ENCODE assay signal across 18 cellular contexts in genomic region chr14:97381309-97381708, GRCh38.
A peak's percentile ranks its signal among the peaks of the same experiment; 100 is the strongest.
DNase-seq lines count a peak whose midpoint lies in the region; ATAC-seq, FAIRE-seq and TF ChIP-seq lines count a peak whose summit lies in the region.
"Had no signal": no experiment of that assay in that cellular context is flagged by ENCODE, and none has a peak within 500 bp of the region (broad histone marks: within the 10 kb centered on the region; RNA-seq: fewer than 3 reads in every experiment).

No MANE protein-coding gene starts in this region.

- H2BK15ac ChIP-seq in H1 (ENCODE audit: low read length) (no peak overlapping the region), mesendoderm (replicated peaks; ENCODE audit: low read depth) (no peak overlapping the region)

- H3K4me1 ChIP-seq in DND-41 (ENCODE audit: insufficient read depth, low read length) (no peaks in the 10 kb centered on the region), H1 (replicated peaks in 1 of 4; ENCODE audit: control insufficient read depth in 3 of 4, insufficient read depth in 4 of 4, low read length in 3 of 4) (peaks cover 5 to 23% (median 18%) of the 10 kb centered on the region in 4 experiments), mesendoderm (ENCODE audit: control insufficient read depth, low read depth, low read length) (peaks cover 5% of the 10 kb centered on the region)

- CTCF ChIA-PET in activated CD4-positive, alpha-beta memory T cell treated with anti-CD3 and anti-CD28 coated beads for 36 hours (lab: Charles Lee): interaction anchor here (1.2 kb wide), 1 partner anchor 641 kb away, joined by 3 read pairs; no protein-coding TSS in a partner anchor
- CTCF ChIA-PET in H1 (lab: Charles Lee; ENCODE audit: partially characterized antibody): interaction anchor here (0.7 kb wide), 1 partner anchor 162 kb away, joined by 3 read pairs; no protein-coding TSS in a partner anchor

- H2AK5ac ChIP-seq in H1 (ENCODE audit: low read depth, low read length) (no peak overlapping the region; the same call in 1 of the 2 replicates), mesendoderm (ENCODE audit: low read length) (no peak overlapping the region)

- H3K4me1 Mint-ChIP-seq in activated T-cell treated with anti-CD3 and anti-CD28 coated beads, Interleukin-2, amount 50 U/mL, for 24 hours (ENCODE audit: low read depth): peaks cover 56% of the 10 kb centered on the region
- peaks cover 54% of the 10 kb centered on the region for H3K4me1 Mint-ChIP-seq in activated CD4-positive, alpha-beta memory T cell treated with anti-CD3 and anti-CD28 coated beads for 36 hours (ENCODE audit: low read depth)

- H3K79me2 ChIP-seq in DND-41 (ENCODE audit: insufficient read depth, low read length) (no peaks in the 10 kb centered on the region), H1 (ENCODE audit: control insufficient read depth in 1 of 2, insufficient read depth in 2 of 2, low read length in 2 of 2) (no peaks in the 10 kb centered on the region), mesendoderm (ENCODE audit: control insufficient read depth, insufficient read depth, low read length) (no peaks in the 10 kb centered on the region)

- H3K14ac ChIP-seq in H1 (ENCODE audit: insufficient read length): no peak overlapping the region

- H3K56ac ChIP-seq in H1 (replicated peaks; ENCODE audit: insufficient read length, low read depth, low read length): no peak overlapping the region
- H3K56ac ChIP-seq in mesendoderm (ENCODE audit: low read length): no peak overlapping the region

- H3K4me3 ChIP-seq in DND-41 (ENCODE audit: low read depth in 1 of 2, low read length in 2 of 2) (no peak overlapping the region), H1 (ENCODE audit: extremely low read depth in 1 of 4, insufficient read depth in 2 of 4, low read depth in 3 of 4, low read length in 4 of 4) (no peak overlapping the region), mesendoderm (ENCODE audit: low read length) (no peak overlapping the region)

- H3K9me3 ChIP-seq in DND-41 (ENCODE audit: insufficient read depth, low read length, severe bottlenecking) (no peaks in the 10 kb centered on the region), H1 (ENCODE audit: insufficient read depth in 2 of 2, low read depth in 1 of 2, low read length in 1 of 2) (no peaks in the 10 kb centered on the region)

- H3K27me3 ChIP-seq in DND-41 (ENCODE audit: insufficient read depth, low read length, poor library complexity) (no peaks in the 10 kb centered on the region), H1 (replicated peaks in 1 of 4; ENCODE audit: control insufficient read depth in 3 of 4, extremely low read depth in 1 of 4, insufficient read depth in 3 of 4, low read length in 3 of 4) (no peaks in the 10 kb centered on the region; a peak in 1 of 7 replicates), mesendoderm (ENCODE audit: insufficient read depth, low read length, poor library complexity) (no peaks in the 10 kb centered on the region)

- H2BK12ac ChIP-seq in H1 (ENCODE audit: low read depth, low read length): 0 out of 2 replicates have a peak overlapping the region, but pooled peaks have one; percentile 61

- no peak overlapping the region for H3K27ac ChIP-seq in DND-41 (ENCODE audit: low read length)
- no peak overlapping the region for H3K27ac ChIP-seq in H1 (ENCODE audit: low read depth, low read length)
- no peak overlapping the region for H3K27ac ChIP-seq in mesendoderm (ENCODE audit: low read depth, low read length)

- no peak for DNase-seq in activated T-cell treated with anti-CD3 and anti-CD28 coated beads, Interleukin-2, amount 50 U/mL, for 24 hours
- no peak for DNase-seq in activated T-cell treated with anti-CD3 and anti-CD28 coated beads, Interleukin-2, amount 50 U/mL, for 48 hours
- no peak for DNase-seq in DND-41
- DNase-seq in activated CD4-positive, alpha-beta memory T cell treated with anti-CD3 and anti-CD28 coated beads for 36 hours: peak; percentile 31
- no peak for DNase-seq in H1 (ENCODE audit: low read depth in 1 of 2, low spot score in 2 of 2)
- no peak for DNase-seq in mesendoderm
- no peak for DNase-seq in RCC 7860 (ENCODE audit: low spot score)
- no peak for DNase-seq in NCI-H1048 (lab: John Stamatoyannopoulos, UW)
- DNase-seq: C1 segment of cervical spinal cord, DMS 273 treated with DMSO at 0.1 percent for 48 hours, GOT3, KBM-7, NCI-H1436, NCI-H2029, NCI-H2171, NCI-H446 treated with DMSO at 0.1 percent for 48 hours, OCI-M1, RPMI8226 had no signal

- WGBS in H1 (ENCODE audit: extremely low coverage in 1 of 2, insufficient coverage in 1 of 2, insufficient read length in 1 of 2, insufficient replicate concordance in 2 of 2, low coverage in 1 of 2, low lambda C conversion rate in 2 of 2, missing lambda C conversion rate in 1 of 2), 2 experiments: 91% methylated on average over 1 of the region's 1 CpG; no CpG with 5 or more reads in 1 of the 2 experiments
- WGBS in mesendoderm (ENCODE audit: extremely low coverage, insufficient coverage, low lambda C conversion rate): no CpG with 5 or more reads among the region's 1 CpG

- no peak overlapping the region for H3K23ac ChIP-seq in H1 (ENCODE audit: insufficient read length)
- H3K23ac ChIP-seq in mesendoderm (ENCODE audit: low read length): no peak overlapping the region

- H3K27me3 Mint-ChIP-seq in activated T-cell treated with anti-CD3 and anti-CD28 coated beads, Interleukin-2, amount 50 U/mL, for 24 hours: no peaks in the 10 kb centered on the region
- H3K27me3 Mint-ChIP-seq in activated CD4-positive, alpha-beta memory T cell treated with anti-CD3 and anti-CD28 coated beads for 36 hours: no peaks in the 10 kb centered on the region

- H2BK5ac ChIP-seq in H1 (ENCODE audit: low read depth, low read length): no peak overlapping the region
- no peak overlapping the region for H2BK5ac ChIP-seq in mesendoderm (ENCODE audit: low read length)

- peak overlapping the region; percentile 81 for H3K27ac Mint-ChIP-seq in activated T-cell treated with anti-CD3 and anti-CD28 coated beads, Interleukin-2, amount 50 U/mL, for 24 hours
- H3K27ac Mint-ChIP-seq in activated CD4-positive, alpha-beta memory T cell treated with anti-CD3 and anti-CD28 coated beads for 36 hours: peak overlapping the region; percentile 61

- H3K9ac ChIP-seq in DND-41 (ENCODE audit: low read depth, low read length) (no peak overlapping the region), H1 (replicated peaks in 1 of 4; ENCODE audit: extremely low read depth in 1 of 4, low read depth in 3 of 4, low read length in 3 of 4) (no peak overlapping the region), mesendoderm (ENCODE audit: low read length) (no peak overlapping the region)

- H4K20me1 ChIP-seq in DND-41 (ENCODE audit: insufficient read depth, low read length) (no peaks in the 10 kb centered on the region), H1 (replicated peaks in 1 of 2; ENCODE audit: control insufficient read depth in 1 of 2, insufficient read depth in 2 of 2, low read length in 2 of 2) (no peaks in the 10 kb centered on the region)

- TF ChIP-seq CTCF in DND-41 (IDR thresholded peaks at IDR 0.05; ENCODE audit: borderline replicate concordance, extremely low read depth, low read length, poor library complexity, severe bottlenecking) (no peak), H1 (IDR thresholded peaks at IDR 0.05; ENCODE audit: control extremely low read depth in 1 of 3, insufficient read depth in 1 of 3, low read depth in 1 of 3, low read length in 3 of 3) (no peak)

- H2AFZ ChIP-seq in DND-41 (ENCODE audit: low read depth, low read length): no peak overlapping the region
- no peak overlapping the region for H2AFZ ChIP-seq in H1 (ENCODE audit: low read length)

- intact Hi-C loops in activated CD4-positive, alpha-beta memory T cell treated with anti-CD3 and anti-CD28 coated beads for 36 hours (cut with micrococcal nuclease): loop anchor here (2.0 kb wide), 1 partner anchor 325 kb away; no protein-coding TSS in a partner anchor

- H3K18ac ChIP-seq in H1 (ENCODE audit: extremely low read depth, low read length): peak overlapping the region; percentile 19; the same call in 1 of the 2 replicates
- H3K18ac ChIP-seq in mesendoderm (ENCODE audit: low read length): no peak overlapping the region

- H3K36me3 Mint-ChIP-seq in activated T-cell treated with anti-CD3 and anti-CD28 coated beads, Interleukin-2, amount 50 U/mL, for 24 hours (ENCODE audit: low read depth): peaks cover 6% of the 10 kb centered on the region
- peaks cover 7% of the 10 kb centered on the region for H3K36me3 Mint-ChIP-seq in activated CD4-positive, alpha-beta memory T cell treated with anti-CD3 and anti-CD28 coated beads for 36 hours

- FAIRE-seq in H1 (lab: Jason Lieb, UNC): no peak
- no peak for FAIRE-seq in RCC 7860 (lab: Jason Lieb, UNC)

- H3K4me2 ChIP-seq in DND-41 (ENCODE audit: insufficient read depth, low read length): no peak overlapping the region
- H3K4me2 ChIP-seq in H1 (ENCODE audit: insufficient read depth in 1 of 2, low read depth in 2 of 2, low read length in 2 of 2): no peak overlapping the region
- H3K4me2 ChIP-seq in mesendoderm (ENCODE audit: low read length): no peak overlapping the region

- ATAC-seq in DND-41 (ENCODE audit: insufficient read depth, low read depth): 0 out of 3 replicates have a peak, but pooled peaks have one; percentile 33

- H2BK120ac ChIP-seq in H1 (replicated peaks; ENCODE audit: low read depth, low read length) (no peak overlapping the region), mesendoderm (ENCODE audit: low read depth, low read length) (no peak overlapping the region)

- H3K23me2 ChIP-seq in H1 (ENCODE audit: low read depth, low read length): no peaks in the 10 kb centered on the region

- no peak overlapping the region for H3K4me3 Mint-ChIP-seq in activated T-cell treated with anti-CD3 and anti-CD28 coated beads, Interleukin-2, amount 50 U/mL, for 24 hours
- no peak overlapping the region for H3K4me3 Mint-ChIP-seq in activated CD4-positive, alpha-beta memory T cell treated with anti-CD3 and anti-CD28 coated beads for 36 hours

- POLR2A ChIA-PET in activated CD4-positive, alpha-beta memory T cell treated with anti-CD3 and anti-CD28 coated beads for 36 hours (lab: Charles Lee): interaction anchor here (0.6 kb wide), 1 partner anchor 27 kb away, joined by 4 read pairs; no protein-coding TSS in a partner anchor
- POLR2A ChIA-PET in H1 (lab: Charles Lee; ENCODE audit: partially characterized antibody): no interaction called here

- no peak overlapping the region for H4K91ac ChIP-seq in H1 (replicated peaks; ENCODE audit: insufficient read length, low read length)

- no peak for TF ChIP-seq RAD21 in H1 (IDR thresholded peaks at IDR 0.05 in 1 of 2, conservative IDR thresholded peaks at IDR 0.05 in 1 of 2; ENCODE audit: low read depth in 2 of 2, low read length in 2 of 2)

- peaks cover 4% of the 10 kb centered on the region for H3K9me3 Mint-ChIP-seq in activated T-cell treated with anti-CD3 and anti-CD28 coated beads, Interleukin-2, amount 50 U/mL, for 24 hours
- H3K9me3 Mint-ChIP-seq in activated CD4-positive, alpha-beta memory T cell treated with anti-CD3 and anti-CD28 coated beads for 36 hours: peaks cover 4% of the 10 kb centered on the region

- H3K4ac ChIP-seq in H1 (replicated peaks; ENCODE audit: insufficient read length, low read depth, low read length) (no peak overlapping the region), mesendoderm (ENCODE audit: low read depth, low read length) (no peak overlapping the region)

- H4K5ac ChIP-seq in H1 (ENCODE audit: insufficient read length, low read depth, low read length) (no peak overlapping the region), mesendoderm (ENCODE audit: low read length) (no peak overlapping the region)

- H2BK20ac ChIP-seq in H1 (ENCODE audit: low read length): peak overlapping the region; percentile 73; the same call in 1 of the 2 replicates

- no peaks in the 10 kb centered on the region for H3K79me1 ChIP-seq in H1 (ENCODE audit: low read depth, low read length)
- no peaks in the 10 kb centered on the region for H3K79me1 ChIP-seq in mesendoderm (ENCODE audit: low read length)

- H4K8ac ChIP-seq in H1 (ENCODE audit: extremely low read depth, insufficient read depth, low read length) (no peak overlapping the region), mesendoderm (ENCODE audit: low read depth, low read length) (no peak overlapping the region)

- TF ChIP-seq POLR2A in H1 (IDR thresholded peaks at IDR 0.05; ENCODE audit: control extremely low read depth in 1 of 2, low read depth in 2 of 2, low read length in 2 of 2): no peak

- TF ChIP-seq EP300 in H1 (IDR thresholded peaks at IDR 0.05; ENCODE audit: borderline replicate concordance in 1 of 2, low read depth in 2 of 2, low read length in 2 of 2): no peak

- H3K36me3 ChIP-seq in DND-41 (ENCODE audit: insufficient read depth, low read length) (no peaks in the 10 kb centered on the region), H1 (ENCODE audit: control insufficient read depth in 2 of 4, insufficient read depth in 4 of 4, low read length in 3 of 4) (no peaks in the 10 kb centered on the region), mesendoderm (ENCODE audit: control insufficient read depth, insufficient read depth, low read length) (no peaks in the 10 kb centered on the region)
